ENCODE assay signal across 12 cellular contexts in the genomic region with DNA sequence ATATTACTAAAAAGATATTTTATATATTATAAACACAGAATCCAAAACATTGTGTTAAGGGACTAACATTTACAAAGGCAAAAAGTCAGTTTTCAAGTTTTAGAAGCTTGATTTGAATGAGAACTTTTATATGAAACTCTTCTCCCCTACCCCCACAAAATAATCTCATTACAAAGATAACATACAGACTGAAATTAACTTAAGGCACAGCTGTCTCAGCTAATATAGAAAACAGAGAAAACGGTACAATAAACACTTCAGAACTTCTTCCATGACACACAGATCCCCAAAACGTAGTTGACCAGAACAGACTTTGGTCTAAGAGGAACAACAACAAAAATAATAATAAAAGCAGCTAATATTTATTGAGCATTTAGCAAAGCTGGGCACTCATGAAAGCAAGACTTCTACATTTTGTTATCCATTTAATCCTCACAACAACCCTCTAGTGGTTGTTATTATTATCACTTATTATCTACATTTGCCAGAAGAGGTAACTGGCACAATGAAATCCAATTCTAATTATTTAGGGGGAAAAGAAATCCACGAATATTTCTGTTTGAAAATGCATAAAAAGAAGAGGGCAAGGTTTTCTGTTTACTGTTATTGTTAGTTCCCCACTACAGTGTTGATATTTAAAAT.
A peak's percentile ranks its signal among the peaks of the same experiment; 100 is the strongest.
DNase-seq lines count a peak whose midpoint lies in the region; ATAC-seq and TF ChIP-seq lines count a peak whose summit lies in the region.
"Had no signal": no experiment of that assay in that cellular context is flagged by ENCODE, and none has a peak within 500 bp of the region (broad histone marks: within the 10 kb centered on the region; RNA-seq: fewer than 3 reads in every experiment).

No MANE protein-coding gene starts in this region.

- DNase-seq in NCI-H446 treated with DMSO at 0.1 percent for 48 hours (lab: John Stamatoyannopoulos, UW) (peak; percentile 3), NCI-H446 (lab: John Stamatoyannopoulos, UW) (no peak), brain microvascular endothelial cell (no peak), osteocyte (ENCODE audit: extremely low spot score, unreplicated experiment) (no peak), hepatic stellate cell (ENCODE audit: low spot score) (no peak)
- DNase-seq in CD8-positive, alpha-beta T cell = no peak
- DNase-seq: mesendoderm; NCI-H226; stimulated activated CD8-positive, alpha-beta memory T cell treated with anti-CD3 and anti-CD28 coated beads, Interleukin-4, amount 100 ng/mL, for 48 hours had no signal

- peaks cover 29% of the 10 kb centered on the region for H3K36me3 Mint-ChIP-seq in osteocyte (ENCODE audit: unreplicated experiment)
- peaks cover 34% of the 10 kb centered on the region for H3K36me3 Mint-ChIP-seq in CD8-positive, alpha-beta T cell

- H3K4me1 ChIP-seq in CD8-positive, alpha-beta T cell (ENCODE audit: insufficient read depth, low read length) = no peaks in the 10 kb centered on the region

- peaks cover 7% of the 10 kb centered on the region for H3K4me1 Mint-ChIP-seq in osteocyte (ENCODE audit: unreplicated experiment)
- peaks cover 6% of the 10 kb centered on the region for H3K4me1 Mint-ChIP-seq in CD8-positive, alpha-beta T cell (ENCODE audit: low read depth)

- H3K9me3 ChIP-seq in CD8-positive, alpha-beta T cell (ENCODE audit: low read length) = no peaks in the 10 kb centered on the region

- H3K4me3 Mint-ChIP-seq in osteocyte (ENCODE audit: unreplicated experiment) = no peak overlapping the region
- no peak overlapping the region for H3K4me3 Mint-ChIP-seq in CD8-positive, alpha-beta T cell

- in situ Hi-C loops in brain microvascular endothelial cell (cut with HindIII; ENCODE audit: low pct_ligation_motif_present, low sequenced_read_pairs) = no loop called here

- no peaks in the 10 kb centered on the region for H3K36me3 ChIP-seq in brain microvascular endothelial cell (replicated peaks)
- no peaks in the 10 kb centered on the region for H3K36me3 ChIP-seq in CD8-positive, alpha-beta T cell (ENCODE audit: insufficient read depth, low read length)

- ATAC-seq in GM19463 (IDR thresholded peaks at IDR 0.05; ENCODE audit: unreplicated experiment) = no peak
- ATAC-seq in CD8-positive, alpha-beta T cell = no peak

- TF ChIP-seq CTCF in LNCAP (IDR thresholded peaks at IDR 0.05) (peak; percentile 31; the same call in 1 of the 2 replicates), brain microvascular endothelial cell (IDR thresholded peaks at IDR 0.05; ENCODE audit: low read depth, low read length, missing control alignments) (peak; percentile 8), osteocyte (IDR thresholded peaks at IDR 0.05) (peak; percentile 39)
- no peak for TF ChIP-seq CTCF in CD8-positive, alpha-beta T cell (IDR thresholded peaks at IDR 0.05)

- no peak overlapping the region for H3K4me3 ChIP-seq in brain microvascular endothelial cell (ENCODE audit: low read depth, low read length)
- H3K4me3 ChIP-seq in CD8-positive, alpha-beta T cell (ENCODE audit: low read depth, low read length) = no peak overlapping the region
- H3K4me3 ChIP-seq: skin epidermis had no signal

- intact Hi-C loops in CD8-positive, alpha-beta T cell (cut with DNase I, micrococcal nuclease) = no loop called here

- peaks cover 7% of the 10 kb centered on the region for H3K9me3 Mint-ChIP-seq in osteocyte (ENCODE audit: unreplicated experiment)
- H3K9me3 Mint-ChIP-seq in CD8-positive, alpha-beta T cell = no peaks in the 10 kb centered on the region

- H3K27me3 Mint-ChIP-seq in osteocyte (ENCODE audit: unreplicated experiment) = no peaks in the 10 kb centered on the region
- H3K27me3 Mint-ChIP-seq in CD8-positive, alpha-beta T cell (ENCODE audit: low read depth) = no peaks in the 10 kb centered on the region

- no peak overlapping the region for H3K27ac ChIP-seq in brain microvascular endothelial cell
- H3K27ac ChIP-seq in CD8-positive, alpha-beta T cell (ENCODE audit: low read depth, low read length) = no peak overlapping the region
- H3K27ac ChIP-seq: skin epidermis had no signal

- no peak overlapping the region for H3K27ac Mint-ChIP-seq in osteocyte (ENCODE audit: unreplicated experiment)
- H3K27ac Mint-ChIP-seq in CD8-positive, alpha-beta T cell = no peak overlapping the region

- no peaks in the 10 kb centered on the region for H3K27me3 ChIP-seq in brain microvascular endothelial cell (replicated peaks)
- no peaks in the 10 kb centered on the region for H3K27me3 ChIP-seq in CD8-positive, alpha-beta T cell (ENCODE audit: insufficient read depth, low read length)

- POLR2A ChIA-PET in CD8-positive, alpha-beta T cell (lab: Charles Lee) = no interaction called here

- CTCF ChIA-PET in CD8-positive, alpha-beta T cell (lab: Charles Lee) = interaction anchor here (0.9 kb wide), 1 partner anchor 94 kb away, joined by 3 read pairs; no protein-coding TSS in a partner anchor
